ENCODE assay signal across 28 cellular contexts in the genomic region with DNA sequence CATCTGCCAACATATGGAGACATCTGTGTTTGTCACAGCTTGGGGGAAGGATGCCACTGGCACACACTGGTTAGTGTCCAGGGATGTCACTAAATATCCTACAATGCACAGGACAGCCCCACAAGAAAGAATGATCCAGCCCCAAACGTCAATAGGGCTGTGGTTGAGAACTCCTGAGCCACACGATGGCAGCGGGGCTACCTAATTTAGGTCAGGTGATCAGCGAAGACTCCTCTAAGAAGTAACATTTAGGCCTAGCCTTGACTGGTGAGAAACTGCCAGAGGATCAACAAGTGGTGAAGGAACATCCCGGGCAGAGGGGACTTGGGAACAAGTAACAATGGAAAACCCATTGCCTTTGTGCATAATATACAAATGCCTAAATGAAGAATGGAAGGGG. TPM values are rescaled to one million over a fixed set of nuclear protein-coding genes. Genes with fewer than 3 reads are reported as not detected.
DNase-seq lines count a peak whose midpoint lies in the region; ATAC-seq and TF ChIP-seq lines count a peak whose summit lies in the region.
"Had no signal": no experiment of that assay in that cellular context is flagged by ENCODE, and none has a peak within 500 bp of the region (broad histone marks: within the 10 kb centered on the region; RNA-seq: fewer than 3 reads in every experiment).

No MANE protein-coding gene starts in this region.

- H3K79me1 ChIP-seq in mesenchymal stem cell (replicated peaks; ENCODE audit: low read length, poor library complexity, severe bottlenecking), result peaks cover 2% of the 10 kb centered on the region

- no peak overlapping the region for H3K18ac ChIP-seq in mesenchymal stem cell (ENCODE audit: low read depth in 1 of 2, low read length in 2 of 2)

- H3K4me1 ChIP-seq in Panc1 (ENCODE audit: control insufficient read depth, insufficient read depth, low read length) (peaks cover 56% of the 10 kb centered on the region), mesenchymal stem cell (ENCODE audit: control insufficient read depth, insufficient read depth, low read depth, low read length) (peaks cover 3% of the 10 kb centered on the region)

- H3K36me3 ChIP-seq in Panc1 (ENCODE audit: control insufficient read depth, insufficient read depth, low read length) (no peaks in the 10 kb centered on the region; the same call in 1 of the 2 replicates), mesenchymal stem cell (ENCODE audit: control insufficient read depth in 1 of 2, insufficient read depth in 2 of 2, low read depth in 1 of 2, low read length in 2 of 2) (no peaks in the 10 kb centered on the region)
- H3K36me3 ChIP-seq: gastrocnemius medialis, upper lobe of left lung, WERI-Rb-1 had no signal

- H2BK120ac ChIP-seq in mesenchymal stem cell (ENCODE audit: low read depth, low read length), result no peak overlapping the region

- H3K27me3 Mint-ChIP-seq in activated naive CD4-positive, alpha-beta T cell treated with anti-CD3 and anti-CD28 coated beads, Interleukin-2, amount 10 ng/mL, durations not matched to agents 7 days and 5 days, result peaks cover 18% of the 10 kb centered on the region

- in situ Hi-C loops in Panc1 (cut with HindIII; ENCODE audit: low pct_unique_long_range_greater_than_20kb, low sequenced_read_pairs), result no loop called here

- H3K27me3 ChIP-seq in Panc1 (ENCODE audit: control insufficient read depth, insufficient read depth, low read length) (no peaks in the 10 kb centered on the region), mesenchymal stem cell (ENCODE audit: control insufficient read depth in 1 of 2, insufficient read depth in 1 of 2, low read length in 2 of 2) (no peaks in the 10 kb centered on the region)
- H3K27me3 ChIP-seq: gastrocnemius medialis, hepatocyte, upper lobe of left lung had no signal

- peak overlapping the region in 1 of 2 experiments; percentile 10 for H2BK12ac ChIP-seq in mesenchymal stem cell (ENCODE audit: low read length in 2 of 2)

- 97% methylated on average over 5 of the region's 5 CpGs for WGBS in mesenchymal stem cell

- POLR2A ChIA-PET in Panc1 (lab: Charles Lee), result no interaction called here

- H3K9ac ChIP-seq in mesenchymal stem cell (ENCODE audit: low read length), result no peak overlapping the region
- H3K9ac ChIP-seq: KMS-11 had no signal

- H3K14ac ChIP-seq in mesenchymal stem cell (ENCODE audit: low read length in 2 of 2), result no peak overlapping the region

- no peak overlapping the region for H2AFZ ChIP-seq in mesenchymal stem cell (ENCODE audit: low read depth, low read length)
- H2AFZ ChIP-seq: hepatocyte had no signal

- H3K9me3 ChIP-seq in Panc1 (ENCODE audit: control insufficient read depth, insufficient read depth, low read depth, low read length), result no peaks in the 10 kb centered on the region
- no peaks in the 10 kb centered on the region for H3K9me3 ChIP-seq in mesenchymal stem cell (ENCODE audit: control insufficient read depth, low read length)
- H3K9me3 ChIP-seq: gastrocnemius medialis, upper lobe of left lung had no signal

- peak overlapping the region; percentile 11 for H4K91ac ChIP-seq in mesenchymal stem cell (ENCODE audit: low read length)

- no peak overlapping the region for H2BK15ac ChIP-seq in mesenchymal stem cell (ENCODE audit: low read depth, poor library complexity, severe bottlenecking)

- CTCF ChIA-PET in activated naive CD4-positive, alpha-beta T cell treated with anti-CD3 and anti-CD28 coated beads, Interleukin-2, amount 10 ng/mL, durations not matched to agents 7 days and 5 days (lab: Charles Lee), result interaction anchor here (4.1 kb wide), 1 partner anchor 141 kb away, joined by 22 read pairs; no protein-coding TSS in a partner anchor
- CTCF ChIA-PET in Panc1 (lab: Charles Lee), result no interaction called here

- H3K27ac ChIP-seq in Panc1 (ENCODE audit: low read length) (peak overlapping the region; percentile 80), mesenchymal stem cell (ENCODE audit: low read length, poor library complexity, severe bottlenecking) (no peak overlapping the region)
- H3K27ac ChIP-seq: dorsolateral prefrontal cortex, gastrocnemius medialis, hepatocyte, KMS-11, skin epidermis, upper lobe of left lung, WERI-Rb-1 had no signal

- no peak overlapping the region for H3K4me3 Mint-ChIP-seq in activated naive CD4-positive, alpha-beta T cell treated with anti-CD3 and anti-CD28 coated beads, Interleukin-2, amount 10 ng/mL, durations not matched to agents 7 days and 5 days
- H3K4me3 Mint-ChIP-seq: activated CD4-positive, alpha-beta T cell treated with anti-CD3 and anti-CD28 coated beads, Interleukin-2, amount 10 ng/mL, durations not matched to agents 24 days and 14 days had no signal

- ATAC-seq in Panc1, result no peak
- ATAC-seq in HG03196 (IDR thresholded peaks at IDR 0.05; ENCODE audit: unreplicated experiment), result no peak
- no peak for ATAC-seq in GM19395 (IDR thresholded peaks at IDR 0.05; ENCODE audit: unreplicated experiment)
- ATAC-seq: gastrocnemius medialis, left cardiac atrium had no signal

- no peak for TF ChIP-seq CTCF in Panc1 (IDR thresholded peaks at IDR 0.05)

- peak overlapping the region; percentile 4 for H3K27ac Mint-ChIP-seq in activated naive CD4-positive, alpha-beta T cell treated with anti-CD3 and anti-CD28 coated beads, Interleukin-2, amount 10 ng/mL, durations not matched to agents 7 days and 5 days
- H3K27ac Mint-ChIP-seq: activated CD4-positive, alpha-beta T cell treated with anti-CD3 and anti-CD28 coated beads, Interleukin-2, amount 10 ng/mL, durations not matched to agents 24 days and 14 days had no signal

- no peak for DNase-seq in activated naive CD4-positive, alpha-beta T cell treated with anti-CD3 and anti-CD28 coated beads, Interleukin-2, amount 10 ng/mL, durations not matched to agents 7 days and 5 days
- DNase-seq in activated naive CD4-positive, alpha-beta T cell (lab: John Stamatoyannopoulos, UW), result no peak
- DNase-seq in Panc1 (ENCODE audit: low read depth, low spot score) (no peak), mesenchymal stem cell (no peak), superior temporal gyrus (ENCODE audit: extremely low spot score) (peak; percentile 2), mucosa of gallbladder (ENCODE audit: low spot score) (no peak)
- DNase-seq: activated CD4-positive, alpha-beta T cell treated with anti-CD3 and anti-CD28 coated beads, Interleukin-2, amount 10 ng/mL, durations not matched to agents 24 days and 14 days; activated gamma-delta T cell treated with Interleukin-2 at 50 U/mL for 16 hours; activated T-cell treated with anti-CD3 and anti-CD28 coated beads, Interleukin-2, amount 50 U/mL, for 1 hour; Calu3; cerebellar nuclear complex; dorsolateral prefrontal cortex; gastrocnemius medialis; left cardiac atrium; mammary epithelial cell; NCI-H1436; NCI-H2081 treated with DMSO at 0.1 percent for 48 hours; NCI-H446; NCI-H774; Right ventricle myocardium superior; T-helper 9 cell; upper lobe of left lung; WERI-Rb-1 had no signal

- H3K36me3 Mint-ChIP-seq in activated naive CD4-positive, alpha-beta T cell treated with anti-CD3 and anti-CD28 coated beads, Interleukin-2, amount 10 ng/mL, durations not matched to agents 7 days and 5 days, result no peaks in the 10 kb centered on the region

- H3K4me1 Mint-ChIP-seq in activated naive CD4-positive, alpha-beta T cell treated with anti-CD3 and anti-CD28 coated beads, Interleukin-2, amount 10 ng/mL, durations not matched to agents 7 days and 5 days, result peaks cover 20% of the 10 kb centered on the region

- no peak overlapping the region for H2AK5ac ChIP-seq in mesenchymal stem cell (ENCODE audit: low read length, severe bottlenecking)

- no peak overlapping the region for H3K4me2 ChIP-seq in mesenchymal stem cell (ENCODE audit: low read length, poor library complexity, severe bottlenecking)
- H3K4me2 ChIP-seq: hepatocyte, KMS-11 had no signal

- no peak overlapping the region for H4K8ac ChIP-seq in mesenchymal stem cell (ENCODE audit: low read length)

- no peak overlapping the region for H3K23ac ChIP-seq in mesenchymal stem cell (ENCODE audit: low read length in 2 of 2)

- H3K9me3 Mint-ChIP-seq in activated naive CD4-positive, alpha-beta T cell treated with anti-CD3 and anti-CD28 coated beads, Interleukin-2, amount 10 ng/mL, durations not matched to agents 7 days and 5 days, result no peaks in the 10 kb centered on the region
- H3K9me3 Mint-ChIP-seq: activated CD4-positive, alpha-beta T cell treated with anti-CD3 and anti-CD28 coated beads, Interleukin-2, amount 10 ng/mL, durations not matched to agents 24 days and 14 days had no signal

- H2BK5ac ChIP-seq in mesenchymal stem cell (ENCODE audit: low read depth, low read length, poor library complexity, severe bottlenecking), result no peak overlapping the region

- no TSS peak for BruUV-seq in Panc1 (replicated peaks; lab: Mats Ljungman, UMichigan)

- intact Hi-C loops in Panc1 (cut with micrococcal nuclease; ENCODE audit: unreplicated experiment), result loop anchor here (10.0 kb wide), 1 partner anchor 130 kb away; no protein-coding TSS in a partner anchor

- H3K4ac ChIP-seq in mesenchymal stem cell (ENCODE audit: low read depth in 1 of 2, low read length in 2 of 2), result no peak overlapping the region

- H3K4me3 ChIP-seq in Panc1 (ENCODE audit: low read depth in 2 of 2, low read length in 2 of 2), result no peak overlapping the region
- H3K4me3 ChIP-seq in mesenchymal stem cell (ENCODE audit: insufficient read depth in 1 of 2, low read depth in 1 of 2, low read length in 2 of 2), result no peak overlapping the region
- H3K4me3 ChIP-seq: dorsolateral prefrontal cortex, gastrocnemius medialis, hepatocyte, skin epidermis, upper lobe of left lung had no signal

RNA-seq across cellular contexts. Expression of a gene that starts 5.0 kb away (rescaled TPM):
- total RNA-seq in Panc1 (2021; ENCODE audit: unreplicated experiment), result 171 TPM
- 131 TPM for polyA plus RNA-seq in Panc1 (2012; ENCODE audit: insufficient read length)
- polyA plus RNA-seq in mesenchymal stem cell (2013, experiment 1 of 2), result 69.8 TPM
- polyA plus RNA-seq in mesenchymal stem cell (2013, experiment 2 of 2), result 65.2 TPM
- total RNA-seq in mucosa of gallbladder, result 82.0 TPM
